1 cellular context compared by ENCODE assay signal in genomic region chr3:128107809-128108208, GRCh38.
TF ChIP-seq lines count a peak whose summit lies in the region.

No MANE protein-coding gene starts in this region.

TF ChIP-seq in IMR-90, 13 proteins besides CTCF, POLR2A, EP300 and RAD21:
- TF ChIP-seq USF2 (IDR thresholded peaks at IDR 0.05; ENCODE audit: low read depth, low read length) (no peak), MAFK (IDR thresholded peaks at IDR 0.05; ENCODE audit: low read depth, low read length) (no peak), FOS (IDR thresholded peaks at IDR 0.05; ENCODE audit: low read depth, low read length) (no peak)
